13 cellular contexts compared by ENCODE assay signal in the genomic region with DNA sequence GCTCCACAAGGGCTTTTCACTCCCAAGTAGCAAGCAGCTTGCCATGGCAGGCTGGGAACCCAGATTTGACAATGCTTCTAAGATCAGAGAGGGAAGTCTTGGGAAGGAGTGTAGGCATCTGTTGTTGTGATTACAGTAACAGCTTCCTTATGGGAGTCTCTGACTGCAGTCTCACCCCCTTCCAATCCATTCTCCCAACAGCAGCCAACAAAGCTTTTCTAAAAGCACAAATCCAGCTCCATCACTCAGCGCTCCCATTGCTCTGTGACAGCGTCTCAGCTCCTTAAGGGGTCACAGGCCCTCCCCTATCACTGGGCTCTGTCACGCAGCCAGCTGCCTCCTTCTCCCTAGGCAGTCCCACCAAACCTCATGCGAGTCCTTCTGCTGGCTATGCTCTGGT. TPM values are rescaled to one million over a fixed set of nuclear protein-coding genes. Genes with fewer than 3 reads are reported as not detected.
A peak's percentile ranks its signal among the peaks of the same experiment; 100 is the strongest.
DNase-seq lines count a peak whose midpoint lies in the region; ATAC-seq, FAIRE-seq and TF ChIP-seq lines count a peak whose summit lies in the region.
"Had no signal": no experiment of that assay in that cellular context is flagged by ENCODE, and none has a peak within 500 bp of the region (broad histone marks: within the 10 kb centered on the region; RNA-seq: fewer than 3 reads in every experiment).

No MANE protein-coding gene starts in this region.

- H3K27ac ChIP-seq in esophagus (ENCODE audit: low read depth in 2 of 2, low read length in 1 of 2) = peak overlapping the region; percentile 52 to 62

- ATAC-seq in HG03354 (IDR thresholded peaks at IDR 0.05; ENCODE audit: poor library complexity, severe bottlenecking, unreplicated experiment) = no peak

- no peak overlapping the region for H3K4me3 ChIP-seq in esophagus (ENCODE audit: low read depth in 1 of 2, low read length in 2 of 2)

- no peaks in the 10 kb centered on the region for H3K27me3 Mint-ChIP-seq in mesothelial cell of epicardium (ENCODE audit: low read depth)
- peaks cover 3% of the 10 kb centered on the region for H3K27me3 Mint-ChIP-seq in type B pancreatic cell

- H3K27ac Mint-ChIP-seq in mesothelial cell of epicardium = peak overlapping the region; percentile 91
- H3K27ac Mint-ChIP-seq in type B pancreatic cell = peak overlapping the region; percentile 86
- H3K27ac Mint-ChIP-seq: progenitor cell of endocrine pancreas had no signal

- WGBS in esophagus, 2 donors = 72% methylated on average over 4 of the region's 4 CpGs

- H3K27me3 ChIP-seq in esophagus (ENCODE audit: control insufficient read depth in 1 of 2, insufficient read depth in 2 of 2, low read length in 2 of 2) = no peaks in the 10 kb centered on the region

- H3K9me3 Mint-ChIP-seq in mesothelial cell of epicardium (no peaks in the 10 kb centered on the region), type B pancreatic cell (peaks cover 4% of the 10 kb centered on the region)

- H3K4me1 Mint-ChIP-seq in mesothelial cell of epicardium (peaks cover 63% of the 10 kb centered on the region), type B pancreatic cell (ENCODE audit: unreplicated experiment) (peaks cover 61% of the 10 kb centered on the region)

- no peaks in the 10 kb centered on the region for H3K9me3 ChIP-seq in esophagus (ENCODE audit: control insufficient read depth in 2 of 2, insufficient read depth in 1 of 2, low read depth in 1 of 2, low read length in 1 of 2)

- peaks cover 0 to 3% of the 10 kb centered on the region in 2 donors for H3K4me1 ChIP-seq in esophagus (ENCODE audit: control insufficient read depth in 2 of 2, insufficient read depth in 2 of 2, low read length in 1 of 2)

- H3K4me3 Mint-ChIP-seq in mesothelial cell of epicardium (no peak overlapping the region), type B pancreatic cell (peak overlapping the region; percentile 4)

- H3K36me3 Mint-ChIP-seq in mesothelial cell of epicardium (no peaks in the 10 kb centered on the region), type B pancreatic cell (peaks cover 6% of the 10 kb centered on the region)

- TF ChIP-seq CTCF in mesothelial cell of epicardium (IDR thresholded peaks at IDR 0.05; ENCODE audit: unreplicated experiment) = no peak
- TF ChIP-seq CTCF in type B pancreatic cell (conservative IDR thresholded peaks at IDR 0.05) = no peak

- no peaks in the 10 kb centered on the region for H3K36me3 ChIP-seq in esophagus (ENCODE audit: control insufficient read depth in 2 of 2, insufficient read depth in 2 of 2, low read length in 1 of 2)

- FAIRE-seq in TTC549 (lab: Jason Lieb, UNC) = peak; percentile 91

- no peak for DNase-seq in mesothelial cell of epicardium (ENCODE audit: low spot score in 2 of 2, unreplicated experiment in 2 of 2)
- no peak for DNase-seq in type B pancreatic cell (ENCODE audit: extremely low spot score, unreplicated experiment)
- DNase-seq in RPMI8226 = no peak
- DNase-seq in amygdala (lab: John Stamatoyannopoulos, UW) = no peak
- DNase-seq: central memory CD4-positive, alpha-beta T cell; DMS79 treated with DMSO at 0.1 percent for 48 hours; MM.1S; NCI-H526 treated with DMSO at 0.1 percent for 48 hours had no signal

RNA-seq across cellular contexts. Expression of gene IGFBP7, which starts 7.1 kb away (rescaled TPM):
- polyA plus RNA-seq in esophagus = 10 to 100 TPM; 27.6 to 80.7 TPM
- total RNA-seq in mesothelial cell of epicardium = 98.5 to 114 TPM (median 107 TPM) in 3 replicates
- total RNA-seq in type B pancreatic cell (ENCODE audit: low replicate concordance) = 63.0 and 108 TPM in 2 replicates
- total RNA-seq: T-helper 1 cell treated with Interleukin-12 subunit alpha and Interleukin-12 subunit beta and Interleukin-4 antibody, amounts not matched to agents 30 ng/mL and 1 ng/mL, for 36 hours had no signal
